In the genomic region with DNA sequence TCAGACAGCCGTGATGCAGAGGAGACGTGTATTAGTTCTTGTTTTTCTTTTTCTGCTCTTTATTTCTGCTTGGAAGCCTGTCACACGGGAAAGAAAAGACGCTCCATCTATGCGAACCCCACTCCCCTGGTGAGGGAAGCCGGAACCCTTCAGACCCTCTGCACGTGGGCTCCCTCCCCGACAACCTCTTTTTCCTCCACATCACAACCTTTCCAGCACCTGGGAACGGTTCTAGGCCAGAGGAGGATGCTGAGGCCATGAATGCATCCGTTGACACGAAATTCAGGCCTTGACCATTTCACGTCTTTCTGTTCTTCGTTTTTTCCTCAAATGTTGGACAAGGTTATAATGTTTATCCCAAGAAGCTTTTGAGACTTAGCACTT, we compare ENCODE assay signal across 15 cellular contexts.
DNase-seq lines count a peak whose midpoint lies in the region; ATAC-seq and TF ChIP-seq lines count a peak whose summit lies in the region.
"Had no signal": no experiment of that assay in that cellular context is flagged by ENCODE, and none has a peak within 500 bp of the region (broad histone marks: within the 10 kb centered on the region; RNA-seq: fewer than 3 reads in every experiment).

No MANE protein-coding gene starts in this region.

- peaks cover 43% of the 10 kb centered on the region for H3K4me1 Mint-ChIP-seq in CD4-positive, alpha-beta T cell (ENCODE audit: low read depth)

- H3K9me3 ChIP-seq in CD4-positive, alpha-beta T cell (ENCODE audit: control insufficient read depth, low read length), result no peaks in the 10 kb centered on the region
- H3K9me3 ChIP-seq in esophagus squamous epithelium (no peaks in the 10 kb centered on the region), gastrocnemius medialis (no peaks in the 10 kb centered on the region), HAP-1 (no peaks in the 10 kb centered on the region)
- H3K9me3 ChIP-seq: BLaER1 treated with 17β-estradiol and CSF1 and Interleukin-3, amounts not matched to agents 10 nM and 100 nM had no signal

- H3K4me1 ChIP-seq in esophagus squamous epithelium, result peaks cover 57 to 100% (median 62%) of the 10 kb centered on the region in 3 donors
- peaks cover 80 to 84% of the 10 kb centered on the region in 2 donors for H3K4me1 ChIP-seq in gastrocnemius medialis
- H3K4me1 ChIP-seq in HAP-1, result peaks cover 54% of the 10 kb centered on the region

- no peaks in the 10 kb centered on the region for H3K27me3 Mint-ChIP-seq in CD4-positive, alpha-beta T cell

- no peak overlapping the region for H3K4me3 Mint-ChIP-seq in CD4-positive, alpha-beta T cell
- H3K4me3 Mint-ChIP-seq: activated T-cell treated with anti-CD3 and anti-CD28 coated beads, Interleukin-2, amount 50 U/mL, for 24 hours had no signal

- DNase-seq in CD4-positive, alpha-beta T cell, result no peak
- DNase-seq in RWPE1 (ENCODE audit: low spot score) (no peak), esophagus squamous epithelium (lab: John Stamatoyannopoulos, UW) (no peak), gastrocnemius medialis (peak in 1 of 2 donors; percentile 5), NCI-H1417 (lab: John Stamatoyannopoulos, UW) (no peak), HAP-1 (ENCODE audit: low spot score in 2 of 2) (no peak), D341Med (ENCODE audit: low spot score) (no peak)
- DNase-seq in activated CD4-positive, CD25-positive, alpha-beta regulatory T cell (lab: John Stamatoyannopoulos, UW), result no peak
- DNase-seq: activated CD4-positive, alpha-beta T cell treated with anti-CD3 and anti-CD28 coated beads for 1 hour; activated T-cell treated with anti-CD3 and anti-CD28 coated beads, Interleukin-2, amount 50 U/mL, for 24 hours; foreskin melanocyte; NCI-H1092; NCI-H82 had no signal

- no peak for TF ChIP-seq POLR2A in esophagus squamous epithelium (IDR thresholded peaks at IDR 0.05)
- TF ChIP-seq POLR2A in gastrocnemius medialis (IDR thresholded peaks at IDR 0.05), result no peak

- H3K36me3 Mint-ChIP-seq in CD4-positive, alpha-beta T cell (ENCODE audit: low read depth), result peaks cover 7% of the 10 kb centered on the region

- intact Hi-C loops in CD4-positive, alpha-beta T cell (cut with DNase I, micrococcal nuclease), result no loop called here
- intact Hi-C loops in esophagus squamous epithelium (cut with DNase I), result no loop called here
- intact Hi-C loops in gastrocnemius medialis (cut with DNase I; ENCODE audit: low total_unique reads), result no loop called here

- TF ChIP-seq CTCF in CD4-positive, alpha-beta T cell (IDR thresholded peaks at IDR 0.05), result no peak
- no peak for TF ChIP-seq CTCF in RWPE1 (conservative IDR thresholded peaks at IDR 0.05; ENCODE audit: low read depth)
- TF ChIP-seq CTCF in esophagus squamous epithelium (IDR thresholded peaks at IDR 0.05), result no peak
- TF ChIP-seq CTCF in gastrocnemius medialis (IDR thresholded peaks at IDR 0.05 in 4 of 5, conservative IDR thresholded peaks at IDR 0.05 in 1 of 5), result no peak

- no peaks in the 10 kb centered on the region for H3K27me3 ChIP-seq in CD4-positive, alpha-beta T cell (ENCODE audit: control insufficient read depth, insufficient read depth, low read length)
- H3K27me3 ChIP-seq in esophagus squamous epithelium (no peaks in the 10 kb centered on the region), gastrocnemius medialis (no peaks in the 10 kb centered on the region), HAP-1 (ENCODE audit: low read depth) (no peaks in the 10 kb centered on the region)

- 59 to 62% methylated on average over 13 of the region's 13 CpGs for WGBS in esophagus squamous epithelium, 2 donors

- H3K4me3 ChIP-seq in esophagus squamous epithelium (peak overlapping the region in 1 of 4 donors; percentile 46), gastrocnemius medialis (no peak overlapping the region), HAP-1 (no peak overlapping the region)
- H3K4me3 ChIP-seq: BLaER1 treated with 17β-estradiol and CSF1 and Interleukin-3, amounts not matched to agents 10 nM and 100 nM had no signal

- H3K36me3 ChIP-seq in esophagus squamous epithelium (peaks cover 0 to 11% (median 0%) of the 10 kb centered on the region in 3 donors), gastrocnemius medialis (no peaks in the 10 kb centered on the region), HAP-1 (replicated peaks) (no peaks in the 10 kb centered on the region)

- peak overlapping the region; percentile 53 for H3K27ac Mint-ChIP-seq in CD4-positive, alpha-beta T cell
- H3K27ac Mint-ChIP-seq: activated T-cell treated with anti-CD3 and anti-CD28 coated beads, Interleukin-2, amount 50 U/mL, for 24 hours; progenitor cell of endocrine pancreas had no signal

- CTCF ChIA-PET in CD4-positive, alpha-beta T cell (lab: Charles Lee), result no interaction called here
- CTCF ChIA-PET in RWPE1 (lab: Yijun Ruan, JAX), result interaction anchor here (0.6 kb wide), 1 partner anchor 55 kb away, joined by 3 read pairs; no protein-coding TSS in a partner anchor

- H3K9me3 Mint-ChIP-seq in CD4-positive, alpha-beta T cell, result no peaks in the 10 kb centered on the region
- H3K9me3 Mint-ChIP-seq: activated T-cell treated with anti-CD3 and anti-CD28 coated beads, Interleukin-2, amount 50 U/mL, for 24 hours had no signal

- ATAC-seq in CD4-positive, alpha-beta T cell (ENCODE audit: poor library complexity), result no peak
- ATAC-seq in gastrocnemius medialis, result no peak

- POLR2A ChIA-PET in CD4-positive, alpha-beta T cell (lab: Charles Lee), result interaction anchor here (0.7 kb wide), 1 partner anchor 8 kb away, joined by 4 read pairs; no protein-coding TSS in a partner anchor
- POLR2A ChIA-PET in RWPE1 (lab: Yijun Ruan, JAX; ENCODE audit: low non-redundant PET), result no interaction called here

- in situ Hi-C loops in gastrocnemius medialis (cut with MboI; ENCODE audit: low sequenced_read_pairs in 4 of 4), result no loop called here
- in situ Hi-C loops in HAP-1 (cut with MboI; ENCODE audit: low sequenced_read_pairs), result no loop called here

- no peak overlapping the region for H3K27ac ChIP-seq in CD4-positive, alpha-beta T cell (ENCODE audit: low read depth, low read length)
- H3K27ac ChIP-seq in RWPE1 (peak overlapping the region; percentile 85), esophagus squamous epithelium (peak overlapping the region; percentile 99 to 100 (median 100)), gastrocnemius medialis (peak overlapping the region; percentile 98 to 99 (median 98))
- H3K27ac ChIP-seq: BLaER1 treated with 17β-estradiol and CSF1 and Interleukin-3, amounts not matched to agents 10 nM and 100 nM had no signal
